8 cellular contexts compared by ENCODE assay signal in the genomic region with DNA sequence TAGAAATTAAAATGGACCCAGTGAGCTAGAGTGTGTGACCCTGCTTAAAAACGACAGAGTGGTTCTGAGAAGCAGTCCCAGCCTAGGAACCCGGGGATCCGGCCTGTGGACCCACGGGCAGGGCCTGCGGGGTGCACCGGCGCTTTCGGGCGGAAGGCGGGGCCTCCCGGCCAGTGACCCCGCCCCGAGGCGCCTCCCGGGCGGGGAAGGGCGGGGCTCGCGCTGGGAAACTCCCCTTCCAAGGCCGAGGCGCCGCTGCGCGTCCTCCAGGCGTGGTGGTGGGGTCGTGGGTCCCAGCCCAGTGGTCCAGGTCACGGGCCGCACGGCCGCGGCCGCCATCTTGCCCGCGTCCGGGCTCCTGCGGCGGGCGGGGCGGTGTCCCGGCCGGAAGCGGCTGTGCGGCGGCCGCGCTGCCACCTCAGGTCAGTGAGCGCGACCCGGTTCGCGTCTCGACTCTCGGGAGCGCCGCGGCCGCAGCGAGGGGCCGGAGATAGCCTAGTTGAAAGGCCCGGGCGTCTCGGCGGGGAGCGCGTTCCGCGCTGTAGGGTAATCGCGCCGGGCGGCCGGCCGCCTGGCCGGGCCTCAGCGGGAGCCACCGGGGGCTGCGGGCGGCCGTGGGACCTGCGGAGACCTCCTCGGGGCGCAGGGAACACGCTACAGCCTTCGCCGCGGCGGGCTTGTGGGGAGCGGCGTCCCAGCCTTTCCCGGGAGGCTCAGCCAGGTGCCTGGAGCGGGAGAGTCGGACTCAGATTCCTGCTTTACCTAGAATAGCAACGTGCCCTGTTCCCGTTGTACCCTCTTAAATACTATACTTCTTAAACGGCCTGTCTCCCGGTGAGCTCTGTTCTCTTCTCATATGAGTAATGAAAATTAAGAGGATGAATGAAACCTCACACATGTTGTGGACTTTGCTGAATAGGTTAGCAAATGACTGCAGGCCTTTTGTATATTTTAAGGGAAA. TPM values are rescaled to one million over a fixed set of nuclear protein-coding genes. Genes with fewer than 3 reads are reported as not detected.
A peak's percentile ranks its signal among the peaks of the same experiment; 100 is the strongest.
DNase-seq lines count a peak whose midpoint lies in the region; ATAC-seq and TF ChIP-seq lines count a peak whose summit lies in the region.

A gene (plus strand): TSS at position 234 of the 961 bp plus-strand sequence. CDS start 5,592 bp downstream, outside the sequence.

- intact Hi-C loops in testis (cut with DNase I; ENCODE audit: low total_unique reads): no loop called here

- H3K4me3 ChIP-seq in KMS-11 (IDR thresholded peaks at IDR 0.05; ENCODE audit: insufficient read depth, low read depth, low read length): no peak within 1 kb of the TSS
- peak within 1 kb of the TSS; percentile 85 for H3K4me3 ChIP-seq in osteoblast (ENCODE audit: insufficient read depth, low read length)
- H3K4me3 ChIP-seq in testis: peak within 1 kb of the TSS; percentile 94 to 99

- H3K27me3 ChIP-seq in KMS-11 (ENCODE audit: insufficient read depth, low read depth) (no peaks in the 10 kb centered on the region), osteoblast (ENCODE audit: insufficient read depth, low read length) (no peaks in the 10 kb centered on the region), testis (no peaks in the 10 kb centered on the region)

- peak within 1 kb of the TSS; percentile 51 to 77 for H3K27ac Mint-ChIP-seq in activated naive CD4-positive, alpha-beta T cell treated with anti-CD3 and anti-CD28 coated beads, Interleukin-2, amount 50 U/mL, for 72 hours

- H3K9me3 ChIP-seq in ES-I3 (ENCODE audit: control insufficient read depth, insufficient read depth, low read length) (no peaks in the 10 kb centered on the region), osteoblast (ENCODE audit: low read depth, low read length) (no peaks in the 10 kb centered on the region), testis (no peaks in the 10 kb centered on the region)

- peak; percentile 76 for DNase-seq in SKM-1 treated with dmso at 0.1 percent for 144 hours (lab: John Stamatoyannopoulos, UW; ENCODE audit: unreplicated experiment)
- peak; percentile 86 to 87 for DNase-seq in activated naive CD4-positive, alpha-beta T cell treated with anti-CD3 and anti-CD28 coated beads, Interleukin-2, amount 50 U/mL, for 72 hours (ENCODE audit: low spot score in 2 of 2)
- no peak for DNase-seq in glomerular endothelial cell (ENCODE audit: extremely low read depth, low read depth, low spot score)
- peak; percentile 97 for DNase-seq in osteoblast (ENCODE audit: insufficient read length, low spot score, missing footprints)
- peak; percentile 88 for DNase-seq in testis

- H3K4me2 ChIP-seq in KMS-11: peak within 1 kb of the TSS; percentile 83
- H3K4me2 ChIP-seq in osteoblast (ENCODE audit: insufficient read depth, low read length): peak within 1 kb of the TSS; percentile 76

- H3K79me2 ChIP-seq in KMS-11 (ENCODE audit: insufficient read depth, low read depth): peaks cover 19% of the 10 kb centered on the region; the same call in 1 of the 2 replicates
- H3K79me2 ChIP-seq in osteoblast (ENCODE audit: insufficient read depth, low read length): peaks cover 49% of the 10 kb centered on the region

- no peak for TF ChIP-seq CTCF in KMS-11 (conservative IDR thresholded peaks at IDR 0.05; ENCODE audit: low read depth, low read length)
- no peak for TF ChIP-seq CTCF in osteoblast (IDR thresholded peaks at IDR 0.05; ENCODE audit: extremely low read depth, low read depth, low read length)
- TF ChIP-seq CTCF in testis (IDR thresholded peaks at IDR 0.05): no peak

- TF ChIP-seq POLR2A in testis (IDR thresholded peaks at IDR 0.05): no peak

- H3K36me3 Mint-ChIP-seq in activated naive CD4-positive, alpha-beta T cell treated with anti-CD3 and anti-CD28 coated beads, Interleukin-2, amount 50 U/mL, for 72 hours: peaks cover 16 to 32% of the 10 kb centered on the region in 2 donors

- H4K20me1 ChIP-seq in KMS-11 (ENCODE audit: insufficient read depth) (no peaks in the 10 kb centered on the region), osteoblast (ENCODE audit: insufficient read depth, low read length) (peaks cover 13% of the 10 kb centered on the region)

- H3K4me1 ChIP-seq in ES-I3 (ENCODE audit: insufficient read depth, low read length) (peaks cover 17% of the 10 kb centered on the region; the same call in 1 of the 2 replicates), KMS-11 (ENCODE audit: low read depth, poor library complexity, severe bottlenecking) (peaks cover 18% of the 10 kb centered on the region), osteoblast (ENCODE audit: insufficient read depth, low read length) (peaks cover 29% of the 10 kb centered on the region), testis (peaks cover 4% of the 10 kb centered on the region)

- peak within 1 kb of the TSS; percentile 67 for H3K27ac ChIP-seq in KMS-11
- peak within 1 kb of the TSS; percentile 69 for H3K27ac ChIP-seq in osteoblast (ENCODE audit: low read depth, low read length)
- peak within 1 kb of the TSS; percentile 89 to 96 for H3K27ac ChIP-seq in testis

- 0 to 1% methylated on average over 30 to 64 of the region's 96 CpGs for whole genome bisulfite sequencing in testis, 2 donors

- no peaks in the 10 kb centered on the region for H3K36me3 ChIP-seq in ES-I3 (ENCODE audit: insufficient read depth, low read length)
- H3K36me3 ChIP-seq in KMS-11 (ENCODE audit: insufficient read depth): no peaks in the 10 kb centered on the region
- H3K36me3 ChIP-seq in osteoblast (ENCODE audit: insufficient read depth, low read length): no peaks in the 10 kb centered on the region
- no peaks in the 10 kb centered on the region for H3K36me3 ChIP-seq in testis (ENCODE audit: low read depth, missing control alignments)

- no peaks in the 10 kb centered on the region for H3K9me3 Mint-ChIP-seq in activated naive CD4-positive, alpha-beta T cell treated with anti-CD3 and anti-CD28 coated beads, Interleukin-2, amount 50 U/mL, for 72 hours

- peak within 1 kb of the TSS; percentile 85 for H2AFZ ChIP-seq in KMS-11 (ENCODE audit: low read depth)
- peak within 1 kb of the TSS; percentile 76 for H2AFZ ChIP-seq in osteoblast (ENCODE audit: low read length)

- ATAC-seq in GM21786 (IDR thresholded peaks at IDR 0.05; ENCODE audit: unreplicated experiment): peak; percentile 54
- ATAC-seq in activated naive CD4-positive, alpha-beta T cell treated with anti-CD3 and anti-CD28 coated beads, Interleukin-2, amount 50 U/mL, for 72 hours: peak; percentile 82 to 90

- H3K9ac ChIP-seq in ES-I3 (ENCODE audit: low read depth, low read length) (peak within 1 kb of the TSS; percentile 67), KMS-11 (peak within 1 kb of the TSS; percentile 84)

RNA-seq across cellular contexts. Expression of the gene that starts here (rescaled TPM):
- 10 to 100 TPM; 20.8 to 65.3 TPM for total RNA-seq in activated naive CD4-positive, alpha-beta T cell treated with anti-CD3 and anti-CD28 coated beads, Interleukin-2, amount 50 U/mL, for 72 hours
- total RNA-seq in glomerular endothelial cell: 15.2 and 21.0 TPM in 2 replicates
- 42.1 and 43.4 TPM in 2 replicates for total RNA-seq in osteoblast
- total RNA-seq in testis: 10 to 100 TPM; 51.3 to 66.0 TPM
- polyA plus RNA-seq in testis (ENCODE audit: insufficient read depth, low read depth, low replicate concordance): 35.9 TPM
